8 cellular contexts compared by ENCODE assay signal in the genomic region with DNA sequence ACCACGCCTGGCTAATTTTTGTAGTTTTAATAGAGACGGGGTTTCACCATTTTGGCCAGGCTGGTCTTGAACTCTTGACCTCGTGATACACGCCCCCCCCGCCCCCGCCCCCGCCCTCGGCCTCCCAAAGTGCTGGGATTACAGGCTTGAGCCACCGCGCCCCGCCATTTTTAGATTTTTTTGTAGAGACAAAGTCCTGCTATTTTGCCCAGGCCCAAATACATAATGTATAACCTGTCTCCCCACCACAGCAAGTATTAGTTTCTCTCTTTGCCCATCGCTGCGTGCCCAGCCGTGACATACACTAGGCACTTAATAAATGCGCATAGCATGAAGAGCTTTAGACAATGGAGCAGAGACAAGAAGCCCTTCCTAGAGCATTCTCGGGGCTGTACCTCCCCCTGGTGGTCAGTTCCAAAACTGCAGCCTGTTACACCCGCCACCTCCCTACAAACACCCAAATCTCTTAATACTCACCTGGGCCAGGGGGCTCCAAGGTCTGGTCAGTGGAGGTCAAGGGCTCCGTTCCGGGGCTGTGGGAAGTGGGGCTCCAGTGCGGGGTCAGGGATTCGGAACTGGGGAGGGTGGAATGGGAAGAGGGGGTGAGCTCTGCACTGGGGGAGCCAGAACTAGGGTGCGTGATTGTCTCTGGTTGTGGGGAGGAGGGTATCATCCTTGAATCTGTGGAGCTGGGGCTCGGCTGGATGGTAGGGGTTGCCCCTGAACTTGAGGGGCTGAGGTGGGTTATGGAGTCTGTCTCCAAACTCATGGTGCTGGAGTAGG. TPM values are rescaled to one million over a fixed set of nuclear protein-coding genes. Genes with fewer than 3 reads are reported as not detected.
A peak's percentile ranks its signal among the peaks of the same experiment; 100 is the strongest.
DNase-seq lines count a peak whose midpoint lies in the region; ATAC-seq lines count a peak whose summit lies in the region.

No MANE protein-coding gene starts in this region.

- DNase-seq in Right ventricle myocardium inferior (ENCODE audit: missing footprints) (peak; percentile 75), cardiac septum (ENCODE audit: low spot score) (no peak), NCI-H2171 (lab: John Stamatoyannopoulos, UW) (peak; percentile 23), cerebellar cortex (ENCODE audit: low spot score) (peak; percentile 84), left lobe of liver (ENCODE audit: low spot score) (peak; percentile 75)
- peak; percentile 71 for DNase-seq in activated CD4-positive, CD25-positive, alpha-beta regulatory T cell treated with anti-CD3 and anti-CD28 coated beads, Interleukin-2, amount 50 U/mL, for 16 hours (ENCODE audit: low read depth, low spot score)
- DNase-seq in stimulated activated CD4-positive, alpha-beta T cell treated with anti-CD3 and anti-CD28 coated beads, Interleukin-4, amount 100 ng/mL, for 4 hours = peak; percentile 69 to 77

- intact Hi-C loops in Right ventricle myocardium inferior (cut with DNase I) = loop anchor here (1.0 to 10.0 kb wide), 3 partner anchors 47 to 1277 kb away; partner anchors contain the start of gene RAB3A
- intact Hi-C loops in cardiac septum (cut with DNase I) = loop anchor here (2.0 to 5.0 kb wide), 2 partner anchors 44 to 139 kb away; no protein-coding TSS in a partner anchor

- peak; percentile 67 for ATAC-seq in Right ventricle myocardium inferior
- ATAC-seq in left lobe of liver = peak; percentile 95
- ATAC-seq in GM21528 (IDR thresholded peaks at IDR 0.05; ENCODE audit: low FRiP score, unreplicated experiment) = no peak

RNA-seq across cellular contexts. Expression of gene IQCN, which starts 22.5 kb away (rescaled TPM):
- 0.43 TPM for total RNA-seq in Right ventricle myocardium inferior
- 1.1 TPM for total RNA-seq in cardiac septum
- total RNA-seq in left lobe of liver = 2.8 TPM

RNA-seq across cellular contexts. Expression of gene PDE4C, which starts 25.5 kb away (rescaled TPM):
- 1.1 TPM for total RNA-seq in Right ventricle myocardium inferior
- 1.3 TPM for total RNA-seq in cardiac septum
- total RNA-seq in left lobe of liver = 0.60 TPM

RNA-seq across cellular contexts. Expression of gene JUND, which starts 29.6 kb away (rescaled TPM):
- total RNA-seq in Right ventricle myocardium inferior (113 TPM), cardiac septum (140 TPM), left lobe of liver (47.4 TPM)

RNA-seq across cellular contexts. Expression of gene RAB3A, which starts 47.9 kb away (rescaled TPM):
- total RNA-seq in Right ventricle myocardium inferior = 25.4 TPM
- 21.7 TPM for total RNA-seq in cardiac septum
- total RNA-seq in left lobe of liver = 2.1 TPM

RNA-seq across cellular contexts. Expression of gene MPV17L2, which starts 58.8 kb away (rescaled TPM):
- 12.0 TPM for total RNA-seq in Right ventricle myocardium inferior
- 14.6 TPM for total RNA-seq in cardiac septum
- total RNA-seq in left lobe of liver = 8.6 TPM
